In the genomic region with DNA sequence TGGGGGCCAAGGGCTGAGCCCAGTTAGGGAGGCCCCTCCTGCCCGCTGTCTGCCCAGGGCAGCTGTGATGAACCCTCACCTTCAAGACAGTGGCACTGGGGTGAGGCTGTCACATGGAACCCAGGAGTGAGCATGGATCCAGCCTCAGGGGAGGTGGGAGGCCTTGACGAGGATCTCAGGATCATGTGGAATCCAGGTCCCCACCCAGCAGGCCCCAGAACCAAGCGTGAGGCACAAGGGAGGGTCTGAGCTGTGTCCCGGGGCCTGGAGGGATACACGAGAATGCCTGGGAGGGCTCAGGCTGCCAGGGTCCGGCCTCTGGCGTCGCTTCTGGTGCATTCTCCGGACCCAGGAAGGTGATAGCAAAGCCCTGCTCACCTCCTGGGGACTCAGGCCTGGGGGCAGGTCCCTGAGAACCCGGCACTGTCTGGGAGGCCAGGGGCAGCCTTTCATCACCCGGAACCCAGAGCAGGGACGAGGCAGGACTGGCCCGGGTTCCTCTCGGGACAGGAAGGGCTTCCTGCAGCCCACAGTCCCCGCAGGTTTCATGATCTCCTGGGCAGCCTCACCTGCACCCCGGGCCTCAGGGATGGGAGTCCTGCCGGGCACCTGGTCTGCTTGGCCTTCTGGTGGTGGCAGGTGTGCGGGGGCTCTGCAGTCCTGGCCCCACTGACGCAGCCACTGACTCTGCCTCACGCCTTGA, we compare ENCODE assay signal across 20 cellular contexts. TPM values are rescaled to one million over a fixed set of nuclear protein-coding genes. Genes with fewer than 3 reads are reported as not detected.
"Had no signal": no experiment of that assay in that cellular context is flagged by ENCODE, and none has a peak within 500 bp of the region (broad histone marks: within the 10 kb centered on the region; RNA-seq: fewer than 3 reads in every experiment).

No MANE protein-coding gene starts in this region.

- H3K27me3 ChIP-seq: dorsolateral prefrontal cortex, heart left ventricle had no signal

- H3K27me3 Mint-ChIP-seq: central memory CD8-positive, alpha-beta T cell; naive thymus-derived CD8-positive, alpha-beta T cell had no signal

- H3K4me1 ChIP-seq: parathyroid adenoma, psoas muscle had no signal

- H3K4me3 ChIP-seq: dorsolateral prefrontal cortex, heart left ventricle, mucosa of descending colon, psoas muscle had no signal

- DNase-seq: cortex of kidney; effector CD8-positive, alpha-beta T cell; foreskin melanocyte; hypothalamus; immature natural killer cell; left colon; naive thymus-derived CD8-positive, alpha-beta T cell; nucleus accumbens; retina; small intestine; stimulated activated CD4-positive, alpha-beta T cell treated with anti-CD3 and anti-CD28 coated beads, Interleukin-2, amount 100 ng/mL, for 48 hours; stimulated activated naive CD4-positive, alpha-beta T cell treated with Interleukin-2 at 50 U/mL for 16 hours; trophoblast cell had no signal

- H3K36me3 Mint-ChIP-seq: immature natural killer cell; naive thymus-derived CD8-positive, alpha-beta T cell had no signal

- H3K4me3 Mint-ChIP-seq: central memory CD8-positive, alpha-beta T cell; immature natural killer cell; naive thymus-derived CD8-positive, alpha-beta T cell; neural crest cell had no signal

- H3K9me3 Mint-ChIP-seq: central memory CD8-positive, alpha-beta T cell; immature natural killer cell; naive thymus-derived CD8-positive, alpha-beta T cell; neural crest cell had no signal

- H3K27ac Mint-ChIP-seq: immature natural killer cell; naive thymus-derived CD8-positive, alpha-beta T cell had no signal

- H3K27ac ChIP-seq: heart left ventricle, parathyroid adenoma, psoas muscle had no signal

- H3K9me3 ChIP-seq: heart left ventricle, mucosa of descending colon, psoas muscle had no signal

- H3K4me1 Mint-ChIP-seq: central memory CD8-positive, alpha-beta T cell; immature natural killer cell; naive thymus-derived CD8-positive, alpha-beta T cell; neural crest cell had no signal

- ATAC-seq: heart left ventricle; left colon; mucosa of descending colon; naive thymus-derived CD8-positive, alpha-beta T cell; psoas muscle had no signal

RNA-seq across cellular contexts. Expression of a gene that starts 17.5 kb away (rescaled TPM):
- polyA plus RNA-seq: immature natural killer cell had no signal
